ENCODE assay signal across 24 cellular contexts in genomic region chr1:112540395-112540794, GRCh38. TPM values are rescaled to one million over a fixed set of nuclear protein-coding genes. Genes with fewer than 3 reads are reported as not detected.
DNase-seq lines count a peak whose midpoint lies in the region; ATAC-seq, FAIRE-seq and TF ChIP-seq lines count a peak whose summit lies in the region.
"Had no signal": no experiment of that assay in that cellular context is flagged by ENCODE, and none has a peak within 500 bp of the region (broad histone marks: within the 10 kb centered on the region; RNA-seq: fewer than 3 reads in every experiment).

No MANE protein-coding gene starts in this region.

- peaks cover 22 to 48% of the 10 kb centered on the region in 2 donors for H3K4me1 ChIP-seq in thoracic aorta (ENCODE audit: control insufficient read depth in 1 of 2, low read depth in 2 of 2)
- H3K4me1 ChIP-seq: pancreas had no signal

- TF ChIP-seq CTCF in astrocyte of the cerebellum (IDR thresholded peaks at IDR 0.05; ENCODE audit: low read depth, low read length, missing control alignments) = no peak
- TF ChIP-seq CTCF in thoracic aorta (IDR thresholded peaks at IDR 0.05) = no peak

- peak; percentile 53 for FAIRE-seq in H54 (lab: Jason Lieb, UNC)
- FAIRE-seq: pancreas, RCC 7860 had no signal

- H3K27me3 ChIP-seq in thoracic aorta (replicated peaks; ENCODE audit: insufficient read depth) = no peaks in the 10 kb centered on the region
- H3K27me3 ChIP-seq: cardiac muscle cell, esophagus squamous epithelium, heart left ventricle, pancreas, stomach, transverse colon had no signal

- no peak for ATAC-seq in thoracic aorta (ENCODE audit: insufficient number of reproducible peaks, low FRiP score, low read depth)
- ATAC-seq: naive thymus-derived CD8-positive, alpha-beta T cell; pancreas; sciatic nerve had no signal

- H3K4me3 ChIP-seq in astrocyte of the cerebellum (ENCODE audit: low read depth, low read length) (no peak overlapping the region), thoracic aorta (no peak overlapping the region)
- H3K4me3 ChIP-seq: cardiac muscle cell, esophagus squamous epithelium, heart left ventricle, pancreas, stomach, transverse colon had no signal

- in situ Hi-C loops in astrocyte of the cerebellum (cut with HindIII; ENCODE audit: low sequenced_read_pairs) = loop anchor here (5.0 kb wide), 2 partner anchors 52 to 58 kb away; no protein-coding TSS in a partner anchor

- no peaks in the 10 kb centered on the region for H3K36me3 ChIP-seq in thoracic aorta
- H3K36me3 ChIP-seq: transverse colon had no signal

- peak overlapping the region; percentile 4 to 76 for H3K27ac ChIP-seq in thoracic aorta
- H3K27ac ChIP-seq: cardiac muscle cell, esophagus squamous epithelium, heart left ventricle, pancreas, stomach, transverse colon had no signal

- no peak for TF ChIP-seq POLR2A in H54 (IDR thresholded peaks at IDR 0.05; ENCODE audit: low read depth, low read length)

- no peak for DNase-seq in H54 (ENCODE audit: insufficient read length, low spot score)
- peak; percentile 83 for DNase-seq in astrocyte of the cerebellum (ENCODE audit: low read depth)
- peak; percentile 50 for DNase-seq in fibroblast of the conjunctiva (ENCODE audit: low read depth)
- no peak for DNase-seq in thoracic aorta (ENCODE audit: low spot score)
- no peak for DNase-seq in SIG-M5 treated with dmso at 0.1 percent for 504 hours (lab: John Stamatoyannopoulos, UW; ENCODE audit: unreplicated experiment)
- no peak for DNase-seq in NCI-H2227 (lab: John Stamatoyannopoulos, UW; ENCODE audit: unreplicated experiment)
- no peak for DNase-seq in NCI-H146 treated with DMSO at 0.1 percent for 48 hours (lab: John Stamatoyannopoulos, UW; ENCODE audit: unreplicated experiment)
- DNase-seq: activated gamma-delta T cell; activated T-cell treated with anti-CD3 and anti-CD28 coated beads, Interleukin-2, amount 50 U/mL, for 1 hour; endodermal cell; esophagus squamous epithelium; GOT3; heart left ventricle; Karpas-422; naive thymus-derived CD8-positive, alpha-beta T cell; NCI-H187; NCI-H69; pancreas; stimulated activated CD8-positive, alpha-beta memory T cell treated with anti-CD3 and anti-CD28 coated beads, Interleukin-4, amount 100 ng/mL, for 48 hours; stomach; transverse colon had no signal

- no peaks in the 10 kb centered on the region for H3K9me3 ChIP-seq in thoracic aorta
- H3K9me3 ChIP-seq: esophagus squamous epithelium, heart left ventricle, pancreas, stomach, transverse colon had no signal

RNA-seq across cellular contexts. Expression of gene WNT2B, which starts 31.6 kb away (rescaled TPM):
- 10 to 100 TPM; 10.0 to 15.4 TPM for total RNA-seq in thoracic aorta

Comparison
In these comparisons a context has a peak if more than half of its experiments do, and no peak if none do; other contexts are left out.
1. DNase-seq: peak in astrocyte of the cerebellum (single experiment) and fibroblast of the conjunctiva (single experiment); none in H54 (single experiment), thoracic aorta (single experiment), SIG-M5 treated with dmso at 0.1 percent for 504 hours (single experiment), NCI-H2227 (single experiment) and NCI-H146 treated with DMSO at 0.1 percent for 48 hours (single experiment).